Comparison of ENCODE assay signal across 19 cellular contexts in the genomic region with DNA sequence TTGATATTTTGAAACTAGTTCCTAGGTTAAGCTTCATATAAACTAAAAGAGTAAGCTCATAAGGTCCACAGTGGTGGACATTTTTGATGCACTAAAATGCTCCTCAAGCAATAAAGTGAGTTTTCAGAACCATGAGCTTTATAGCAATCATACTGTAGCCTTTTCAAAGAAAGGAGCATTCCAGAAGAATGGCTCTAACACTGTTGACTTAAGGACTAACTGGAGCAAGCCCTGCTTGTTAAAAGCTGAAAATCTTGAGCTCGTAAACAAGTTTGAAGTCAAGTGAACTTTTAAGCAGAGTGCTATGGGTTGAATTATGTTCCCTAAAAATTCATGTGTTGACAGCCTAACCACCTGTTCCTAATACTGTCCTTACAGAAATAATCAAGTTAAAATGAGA. TPM values are rescaled to one million over a fixed set of nuclear protein-coding genes. Genes with fewer than 3 reads are reported as not detected.
DNase-seq lines count a peak whose midpoint lies in the region; ATAC-seq and TF ChIP-seq lines count a peak whose summit lies in the region.
"Had no signal": no experiment of that assay in that cellular context is flagged by ENCODE, and none has a peak within 500 bp of the region (broad histone marks: within the 10 kb centered on the region; RNA-seq: fewer than 3 reads in every experiment).

No MANE protein-coding gene starts in this region.

- no peaks in the 10 kb centered on the region for H3K27me3 ChIP-seq in GM23338 (ENCODE audit: insufficient read depth)
- H3K27me3 ChIP-seq in HUES64 (ENCODE audit: insufficient read depth, low read length), result no peaks in the 10 kb centered on the region
- no peaks in the 10 kb centered on the region for H3K27me3 ChIP-seq in CD8-positive, alpha-beta T cell (ENCODE audit: insufficient read depth, low read length)
- H3K27me3 ChIP-seq: cardiac muscle cell, right lobe of liver had no signal

- no peaks in the 10 kb centered on the region for H4K20me1 ChIP-seq in GM23338 (replicated peaks; ENCODE audit: insufficient read depth)

- DNase-seq in GM23338 (ENCODE audit: low spot score) (no peak), memory B cell (ENCODE audit: low spot score in 2 of 2) (no peak)
- DNase-seq in CD8-positive, alpha-beta T cell, result no peak
- DNase-seq in NK-92 treated with Interleukin-12 subunit alpha and Interleukin-12 subunit beta, amount 100 ng/mL, for 24 hours (lab: John Stamatoyannopoulos, UW), result no peak
- no peak for DNase-seq in activated CD8-positive, alpha-beta memory T cell treated with anti-CD3 and anti-CD28 coated beads, Interleukin-2, amount 50 U/mL, for 4 hours
- DNase-seq: activated CD8-positive, alpha-beta memory T cell treated with anti-CD3 and anti-CD28 coated beads, Interleukin-2, amount 10 ng/mL, durations not matched to agents 7 days and 5 days; activated effector memory CD4-positive, alpha-beta T cell treated with Interleukin-2 at 50 U/mL for 16 hours; amniotic stem cell; CD8-positive, alpha-beta memory T cell; DND-41; NCI-H1436 treated with DMSO at 0.1 percent for 48 hours; right lobe of liver had no signal

- H3K27ac Mint-ChIP-seq in GM23338 (no peak overlapping the region), memory B cell (peak overlapping the region; percentile 94)
- H3K27ac Mint-ChIP-seq in CD8-positive, alpha-beta T cell, result no peak overlapping the region
- H3K27ac Mint-ChIP-seq: activated CD8-positive, alpha-beta memory T cell treated with anti-CD3 and anti-CD28 coated beads, Interleukin-2, amount 10 ng/mL, durations not matched to agents 7 days and 5 days; CD8-positive, alpha-beta memory T cell; type B pancreatic cell had no signal

- H3K36me3 ChIP-seq in GM23338 (ENCODE audit: insufficient read depth) (no peaks in the 10 kb centered on the region), HUES64 (ENCODE audit: insufficient read depth, low read length) (no peaks in the 10 kb centered on the region)
- H3K36me3 ChIP-seq in CD8-positive, alpha-beta T cell (ENCODE audit: insufficient read depth, low read length), result no peaks in the 10 kb centered on the region
- H3K36me3 ChIP-seq: cardiac muscle cell had no signal

- H3F3A ChIP-seq in GM23338 (replicated peaks; ENCODE audit: low read depth), result no peaks in the 10 kb centered on the region

- WGBS in HUES64, result 91% methylated on average over 1 of the region's 1 CpG

- POLR2A ChIA-PET in CD8-positive, alpha-beta T cell (lab: Charles Lee), result no interaction called here

- CTCF ChIA-PET in CD8-positive, alpha-beta T cell (lab: Charles Lee), result no interaction called here

- no peak overlapping the region for H3K4me3 ChIP-seq in GM23338
- no peak overlapping the region for H3K4me3 ChIP-seq in HUES64 (ENCODE audit: low read length)
- no peak overlapping the region for H3K4me3 ChIP-seq in CD8-positive, alpha-beta T cell (ENCODE audit: low read depth, low read length)
- H3K4me3 ChIP-seq: cardiac muscle cell, right lobe of liver had no signal

- intact Hi-C loops in CD8-positive, alpha-beta T cell (cut with DNase I, micrococcal nuclease), result no loop called here

- H3K27me3 Mint-ChIP-seq in GM23338 (ENCODE audit: insufficient read depth, low read depth, poor library complexity) (no peaks in the 10 kb centered on the region), memory B cell (no peaks in the 10 kb centered on the region)
- H3K27me3 Mint-ChIP-seq in CD8-positive, alpha-beta T cell (ENCODE audit: low read depth), result peaks cover 5% of the 10 kb centered on the region
- H3K27me3 Mint-ChIP-seq: activated CD8-positive, alpha-beta memory T cell treated with anti-CD3 and anti-CD28 coated beads, Interleukin-2, amount 10 ng/mL, durations not matched to agents 7 days and 5 days; type B pancreatic cell had no signal

- H2AFZ ChIP-seq in GM23338, result peak overlapping the region; percentile 3; the same call in 1 of the 2 replicates

- H3K4me3 Mint-ChIP-seq in GM23338, result no peak overlapping the region
- H3K4me3 Mint-ChIP-seq in memory B cell, result peak overlapping the region; percentile 75
- no peak overlapping the region for H3K4me3 Mint-ChIP-seq in CD8-positive, alpha-beta T cell
- H3K4me3 Mint-ChIP-seq: activated CD8-positive, alpha-beta memory T cell treated with anti-CD3 and anti-CD28 coated beads, Interleukin-2, amount 10 ng/mL, durations not matched to agents 7 days and 5 days; CD8-positive, alpha-beta memory T cell; stimulated activated naive CD8-positive, alpha-beta T cell treated with anti-CD3 and anti-CD28 coated beads, Interleukin-15, Interleukin-2, amounts not matched to agents 100 ng/mL and 50 ng/mL, for 24 hours; type B pancreatic cell had no signal

- H3K9me3 Mint-ChIP-seq in GM23338 (peaks cover 13% of the 10 kb centered on the region; the same call in 2 of the 3 replicates), memory B cell (peaks cover 9% of the 10 kb centered on the region)
- no peaks in the 10 kb centered on the region for H3K9me3 Mint-ChIP-seq in CD8-positive, alpha-beta T cell
- H3K9me3 Mint-ChIP-seq: stimulated activated naive CD8-positive, alpha-beta T cell treated with anti-CD3 and anti-CD28 coated beads, Interleukin-15, Interleukin-2, amounts not matched to agents 100 ng/mL and 50 ng/mL, for 24 hours had no signal

- peak overlapping the region; percentile 66; the same call in 1 of the 2 replicates for H3K4me2 ChIP-seq in GM23338

- ATAC-seq in GM18502 (IDR thresholded peaks at IDR 0.05; ENCODE audit: poor library complexity, unreplicated experiment), result peak; percentile 3
- ATAC-seq in GM23338, result no peak
- ATAC-seq in memory B cell (ENCODE audit: low read depth), result no peak
- ATAC-seq in CD8-positive, alpha-beta T cell, result no peak
- no peak for ATAC-seq in HG02840 (IDR thresholded peaks at IDR 0.05; ENCODE audit: low FRiP score, unreplicated experiment)
- ATAC-seq: activated CD8-positive, alpha-beta memory T cell treated with anti-CD3 and anti-CD28 coated beads, Interleukin-2, amount 10 ng/mL, durations not matched to agents 7 days and 5 days; right lobe of liver; SK-N-SH treated with all-trans-retinoic acid at 6 μM for 48 hours had no signal

- H3K9me3 ChIP-seq in HUES64 (ENCODE audit: insufficient read depth, low read depth, low read length), result peaks cover 6% of the 10 kb centered on the region; the same call in 1 of the 2 replicates
- no peaks in the 10 kb centered on the region for H3K9me3 ChIP-seq in CD8-positive, alpha-beta T cell (ENCODE audit: low read length)
- H3K9me3 ChIP-seq: right lobe of liver had no signal

- no peaks in the 10 kb centered on the region for H3K79me2 ChIP-seq in GM23338 (replicated peaks; ENCODE audit: insufficient read depth)

- H3K9ac ChIP-seq in HUES64 (ENCODE audit: low read depth, low read length), result no peak overlapping the region

- no peak for TF ChIP-seq CTCF in GM23338 (conservative IDR thresholded peaks at IDR 0.05; ENCODE audit: low read depth in 2 of 2)
- no peak for TF ChIP-seq CTCF in CD8-positive, alpha-beta T cell (IDR thresholded peaks at IDR 0.05)

- peaks cover 15% of the 10 kb centered on the region; the same call in 2 of the 3 replicates for H3K36me3 Mint-ChIP-seq in GM23338 (ENCODE audit: low read depth)
- peaks cover 26% of the 10 kb centered on the region for H3K36me3 Mint-ChIP-seq in memory B cell
- no peaks in the 10 kb centered on the region for H3K36me3 Mint-ChIP-seq in CD8-positive, alpha-beta T cell
- H3K36me3 Mint-ChIP-seq: activated CD8-positive, alpha-beta memory T cell treated with anti-CD3 and anti-CD28 coated beads, Interleukin-2, amount 10 ng/mL, durations not matched to agents 7 days and 5 days; CD8-positive, alpha-beta memory T cell; type B pancreatic cell had no signal

- H3K9me2 ChIP-seq in GM23338 (ENCODE audit: insufficient read depth), result peaks cover 21% of the 10 kb centered on the region

- H3K4me1 ChIP-seq in GM23338 (ENCODE audit: insufficient read depth), result peaks cover 10% of the 10 kb centered on the region; the same call in 1 of the 2 replicates
- peaks cover 13% of the 10 kb centered on the region for H3K4me1 ChIP-seq in HUES64 (ENCODE audit: insufficient read depth, low read length)
- H3K4me1 ChIP-seq in CD8-positive, alpha-beta T cell (ENCODE audit: insufficient read depth, low read length), result no peaks in the 10 kb centered on the region
- H3K4me1 ChIP-seq: right lobe of liver had no signal

- H3K4me1 Mint-ChIP-seq in GM23338, result peaks cover 13% of the 10 kb centered on the region
- H3K4me1 Mint-ChIP-seq in memory B cell, result peaks cover 37% of the 10 kb centered on the region
- no peaks in the 10 kb centered on the region for H3K4me1 Mint-ChIP-seq in CD8-positive, alpha-beta T cell (ENCODE audit: low read depth)
- H3K4me1 Mint-ChIP-seq: activated CD8-positive, alpha-beta memory T cell treated with anti-CD3 and anti-CD28 coated beads, Interleukin-2, amount 10 ng/mL, durations not matched to agents 7 days and 5 days; CD8-positive, alpha-beta memory T cell had no signal

- H3K27ac ChIP-seq in GM23338 (ENCODE audit: low read depth) (no peak overlapping the region), HUES64 (ENCODE audit: low read depth, low read length) (peak overlapping the region; percentile 3; the same call in 1 of the 2 replicates)
- no peak overlapping the region for H3K27ac ChIP-seq in CD8-positive, alpha-beta T cell (ENCODE audit: low read depth, low read length)
- H3K27ac ChIP-seq: cardiac muscle cell, right lobe of liver had no signal

TF ChIP-seq in GM23338, 12 proteins besides CTCF, POLR2A, EP300 and RAD21 (continues in another document):
- TF ChIP-seq, protein P1, sequence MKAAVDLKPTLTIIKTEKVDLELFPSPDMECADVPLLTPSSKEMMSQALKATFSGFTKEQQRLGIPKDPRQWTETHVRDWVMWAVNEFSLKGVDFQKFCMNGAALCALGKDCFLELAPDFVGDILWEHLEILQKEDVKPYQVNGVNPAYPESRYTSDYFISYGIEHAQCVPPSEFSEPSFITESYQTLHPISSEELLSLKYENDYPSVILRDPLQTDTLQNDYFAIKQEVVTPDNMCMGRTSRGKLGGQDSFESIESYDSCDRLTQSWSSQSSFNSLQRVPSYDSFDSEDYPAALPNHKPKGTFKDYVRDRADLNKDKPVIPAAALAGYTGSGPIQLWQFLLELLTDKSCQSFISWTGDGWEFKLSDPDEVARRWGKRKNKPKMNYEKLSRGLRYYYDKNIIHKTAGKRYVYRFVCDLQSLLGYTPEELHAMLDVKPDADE (IDR thresholded peaks at IDR 0.05), result no peak

RNA-seq across cellular contexts. Expression of a gene that starts 38.0 kb away (rescaled TPM):
- 0.03 and 0.50 TPM in 2 replicates for total RNA-seq in GM23338 (2014; rRNA removed; shearing (Covaris generic))
- 0.10 and 0.21 TPM in 2 replicates for polyA plus RNA-seq in GM23338 (2016; fragmentation: Nextera tagmentation; extraction: Ambion mirVana)
- 0.10 TPM for polyA plus RNA-seq in HUES64 (2013, experiment 1 of 2)
- polyA plus RNA-seq in HUES64 (2013, experiment 2 of 2), result 0.51 TPM
- not detected for total RNA-seq in CD8-positive, alpha-beta T cell
- total RNA-seq: activated CD8-positive, alpha-beta memory T cell treated with anti-CD3 and anti-CD28 coated beads, Interleukin-2, amount 10 ng/mL, durations not matched to agents 7 days and 5 days had no signal
- polyA plus RNA-seq: CD8-positive, alpha-beta memory T cell had no signal
